In the genomic region with DNA sequence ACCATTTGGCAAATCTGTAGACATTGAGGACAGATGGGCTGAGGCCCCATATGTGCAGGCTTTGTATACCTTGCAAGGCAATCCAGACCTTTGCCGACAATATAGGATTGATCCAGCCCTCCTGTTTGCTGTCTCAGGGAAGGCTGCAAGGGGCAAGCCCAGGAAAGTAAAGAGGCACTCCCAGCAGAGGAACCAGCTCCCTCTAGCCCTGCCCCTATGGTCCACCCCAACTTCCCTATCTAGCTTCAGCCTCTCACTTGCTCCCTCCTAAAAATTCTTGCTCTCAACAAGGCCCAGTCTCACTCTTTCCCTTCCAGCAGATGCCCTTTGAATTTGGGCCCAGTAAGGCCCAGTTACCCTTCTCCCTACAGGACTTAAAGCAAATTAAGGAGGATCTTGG, we compare ENCODE assay signal across 16 cellular contexts.
DNase-seq lines count a peak whose midpoint lies in the region; ATAC-seq and TF ChIP-seq lines count a peak whose summit lies in the region.
"Had no signal": no experiment of that assay in that cellular context is flagged by ENCODE, and none has a peak within 500 bp of the region (broad histone marks: within the 10 kb centered on the region; RNA-seq: fewer than 3 reads in every experiment).

No MANE protein-coding gene starts in this region.

- no peaks in the 10 kb centered on the region for H3K9me3 ChIP-seq in left ventricle myocardium inferior (replicated peaks)
- no peaks in the 10 kb centered on the region for H3K9me3 ChIP-seq in neutrophil
- H3K9me3 ChIP-seq in gastroesophageal sphincter = no peaks in the 10 kb centered on the region
- H3K9me3 ChIP-seq: SJSA1 had no signal

- no peaks in the 10 kb centered on the region for H3K9me3 Mint-ChIP-seq in activated T-helper 2 cell treated with anti-CD3 and anti-CD28 coated beads, Interferon-gamma antibody, Interleukin-2, Interleukin-4, amounts not matched to agents 10 μg/mL and 5 μg/mL and 100 μg/mL, durations not matched to agents 14 hours and 24 hours and 36 hours

- H3K27me3 ChIP-seq in left ventricle myocardium inferior (ENCODE audit: low read depth) = no peaks in the 10 kb centered on the region
- H3K27me3 ChIP-seq in neutrophil = no peaks in the 10 kb centered on the region
- no peaks in the 10 kb centered on the region for H3K27me3 ChIP-seq in gastroesophageal sphincter
- H3K27me3 ChIP-seq: SJSA1 had no signal

- WGBS in gastroesophageal sphincter (ENCODE audit: low coverage in 1 of 2), 2 donors = 100% methylated on average over 1 of the region's 1 CpG; no CpG with 5 or more reads in 1 of the 2 donors

- H3K4me3 Mint-ChIP-seq in activated T-helper 2 cell treated with anti-CD3 and anti-CD28 coated beads, Interferon-gamma antibody, Interleukin-2, Interleukin-4, amounts not matched to agents 10 μg/mL and 5 μg/mL and 100 μg/mL, durations not matched to agents 14 hours and 24 hours and 36 hours (ENCODE audit: low read depth) = no peak overlapping the region

- no peak for TF ChIP-seq CTCF in left ventricle myocardium inferior (IDR thresholded peaks at IDR 0.05; ENCODE audit: borderline replicate concordance)
- no peak for TF ChIP-seq CTCF in neutrophil (IDR thresholded peaks at IDR 0.05)
- no peak for TF ChIP-seq CTCF in gastroesophageal sphincter (IDR thresholded peaks at IDR 0.05)

- H3K27me3 Mint-ChIP-seq in activated T-helper 2 cell treated with anti-CD3 and anti-CD28 coated beads, Interferon-gamma antibody, Interleukin-2, Interleukin-4, amounts not matched to agents 10 μg/mL and 5 μg/mL and 100 μg/mL, durations not matched to agents 14 hours and 24 hours and 36 hours (ENCODE audit: low read depth) = no peaks in the 10 kb centered on the region
- H3K27me3 Mint-ChIP-seq: progenitor cell of endocrine pancreas had no signal

- TF ChIP-seq EP300 in gastroesophageal sphincter (IDR thresholded peaks at IDR 0.05) = no peak

- H3K27ac Mint-ChIP-seq in activated T-helper 2 cell treated with anti-CD3 and anti-CD28 coated beads, Interferon-gamma antibody, Interleukin-2, Interleukin-4, amounts not matched to agents 10 μg/mL and 5 μg/mL and 100 μg/mL, durations not matched to agents 14 hours and 24 hours and 36 hours = peak overlapping the region; percentile 4
- H3K27ac Mint-ChIP-seq: progenitor cell of endocrine pancreas had no signal

- intact Hi-C loops in Right ventricle myocardium superior (cut with DNase I) (no loop called here), left ventricle myocardium inferior (cut with micrococcal nuclease) (no loop called here)
- intact Hi-C loops in activated T-helper 2 cell treated with anti-CD3 and anti-CD28 coated beads, Interferon-gamma antibody, Interleukin-2, Interleukin-4, amounts not matched to agents 10 μg/mL and 5 μg/mL and 100 μg/mL, durations not matched to agents 14 hours and 24 hours and 36 hours (cut with micrococcal nuclease) = no loop called here

- DNase-seq in Right ventricle myocardium superior = no peak
- DNase-seq in left ventricle myocardium inferior = no peak
- DNase-seq in NCI-H524 treated with DMSO at 0.1 percent for 48 hours (lab: John Stamatoyannopoulos, UW) = peak; percentile 45
- DNase-seq in activated T-helper 2 cell treated with anti-CD3 and anti-CD28 coated beads, Interferon-gamma antibody, Interleukin-2, Interleukin-4, amounts not matched to agents 10 μg/mL and 5 μg/mL and 100 μg/mL, durations not matched to agents 14 hours and 24 hours and 36 hours (ENCODE audit: low spot score) = no peak
- DNase-seq in NCI-H1105 (lab: John Stamatoyannopoulos, UW) = no peak
- no peak for DNase-seq in NCI-H2081 treated with DMSO at 0.1 percent for 48 hours (lab: John Stamatoyannopoulos, UW)
- DNase-seq: amniotic stem cell, H7, kidney glomerular epithelial cell, NCI-H2081 had no signal

- ATAC-seq in Right ventricle myocardium superior (ENCODE audit: poor library complexity) (peak; percentile 16), gastroesophageal sphincter (no peak)

- no peak for TF ChIP-seq POLR2A in gastroesophageal sphincter (IDR thresholded peaks at IDR 0.05)

- H3K27ac ChIP-seq in left ventricle myocardium inferior (replicated peaks) (no peak overlapping the region), neutrophil (peak overlapping the region; percentile 63), gastroesophageal sphincter (no peak overlapping the region)
- H3K27ac ChIP-seq: epithelial cell of prostate, SJSA1, VCaP had no signal

- H3K36me3 ChIP-seq in left ventricle myocardium inferior (no peaks in the 10 kb centered on the region), neutrophil (no peaks in the 10 kb centered on the region), gastroesophageal sphincter (no peaks in the 10 kb centered on the region)
- H3K36me3 ChIP-seq: SJSA1 had no signal

- no peak overlapping the region for H3K4me3 ChIP-seq in left ventricle myocardium inferior
- H3K4me3 ChIP-seq in neutrophil (ENCODE audit: low read depth in 1 of 2, low read length in 1 of 2) = no peak overlapping the region
- no peak overlapping the region for H3K4me3 ChIP-seq in gastroesophageal sphincter
- H3K4me3 ChIP-seq: SJSA1 had no signal

- H3K36me3 Mint-ChIP-seq in activated T-helper 2 cell treated with anti-CD3 and anti-CD28 coated beads, Interferon-gamma antibody, Interleukin-2, Interleukin-4, amounts not matched to agents 10 μg/mL and 5 μg/mL and 100 μg/mL, durations not matched to agents 14 hours and 24 hours and 36 hours (ENCODE audit: low read depth) = peaks cover 43% of the 10 kb centered on the region

- H3K4me1 ChIP-seq in left ventricle myocardium inferior = peaks cover 42% of the 10 kb centered on the region
- peaks cover 64 to 87% of the 10 kb centered on the region in 2 experiments for H3K4me1 ChIP-seq in neutrophil (ENCODE audit: control insufficient read depth in 1 of 2, insufficient read depth in 1 of 2, low read depth in 1 of 2, low read length in 1 of 2)
- peaks cover 0 to 36% (median 0%) of the 10 kb centered on the region in 3 donors for H3K4me1 ChIP-seq in gastroesophageal sphincter

- peaks cover 70% of the 10 kb centered on the region for H3K4me1 Mint-ChIP-seq in activated T-helper 2 cell treated with anti-CD3 and anti-CD28 coated beads, Interferon-gamma antibody, Interleukin-2, Interleukin-4, amounts not matched to agents 10 μg/mL and 5 μg/mL and 100 μg/mL, durations not matched to agents 14 hours and 24 hours and 36 hours (ENCODE audit: low read depth)
